Comparison of ENCODE assay signal across 1 cellular context in the genomic region with DNA sequence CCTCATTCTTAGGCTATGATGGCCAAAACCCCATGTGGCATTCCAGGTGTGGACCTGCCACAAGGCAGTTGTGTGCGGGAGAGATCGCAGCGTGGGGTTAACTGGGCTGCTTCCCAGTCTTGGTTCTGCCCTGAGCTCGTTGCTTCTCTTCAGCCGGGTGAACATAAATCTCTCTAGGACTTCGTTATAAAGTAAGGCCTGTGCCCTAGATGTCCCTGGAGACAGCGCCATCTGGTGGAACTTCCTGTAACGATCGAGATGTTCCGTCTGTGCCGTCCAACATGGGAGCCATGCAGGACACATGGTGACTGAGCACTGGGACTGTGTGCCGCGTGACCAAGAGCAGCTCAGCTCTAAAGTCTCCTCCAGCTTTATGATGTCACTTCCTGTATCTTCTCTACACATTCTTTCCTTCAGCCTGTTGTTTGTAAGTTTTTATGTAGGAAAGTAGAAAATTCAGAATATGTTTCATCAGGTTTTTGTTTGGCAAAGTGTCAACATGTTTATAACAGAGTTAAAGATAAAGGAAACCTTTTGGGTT.
TF ChIP-seq lines count a peak whose summit lies in the region.

No MANE protein-coding gene starts in this region.

TF ChIP-seq in IMR-90, 13 proteins besides CTCF, POLR2A, EP300 and RAD21:
- TF ChIP-seq RCOR1 (IDR thresholded peaks at IDR 0.05; ENCODE audit: insufficient replicate concordance, low read length) (no peak), SMC3 (IDR thresholded peaks at IDR 0.05; ENCODE audit: low read depth, low read length) (peak; percentile 65), RFX5 (IDR thresholded peaks at IDR 0.05; ENCODE audit: low read depth, low read length) (no peak), MAFK (IDR thresholded peaks at IDR 0.05; ENCODE audit: low read depth, low read length) (no peak), BHLHE40 (IDR thresholded peaks at IDR 0.05; ENCODE audit: low read depth, low read length) (0 out of 2 replicates have a peak, but pooled peaks have one; percentile 4), MAZ (IDR thresholded peaks at IDR 0.05; ENCODE audit: borderline replicate concordance, low read depth, low read length) (no peak), NFE2L2 (IDR thresholded peaks at IDR 0.05; ENCODE audit: low read depth, low read length) (no peak), FOS (IDR thresholded peaks at IDR 0.05; ENCODE audit: low read depth, low read length) (no peak), CEBPB (IDR thresholded peaks at IDR 0.05; ENCODE audit: low read depth, low read length) (no peak)
- TF ChIP-seq, protein P1, sequence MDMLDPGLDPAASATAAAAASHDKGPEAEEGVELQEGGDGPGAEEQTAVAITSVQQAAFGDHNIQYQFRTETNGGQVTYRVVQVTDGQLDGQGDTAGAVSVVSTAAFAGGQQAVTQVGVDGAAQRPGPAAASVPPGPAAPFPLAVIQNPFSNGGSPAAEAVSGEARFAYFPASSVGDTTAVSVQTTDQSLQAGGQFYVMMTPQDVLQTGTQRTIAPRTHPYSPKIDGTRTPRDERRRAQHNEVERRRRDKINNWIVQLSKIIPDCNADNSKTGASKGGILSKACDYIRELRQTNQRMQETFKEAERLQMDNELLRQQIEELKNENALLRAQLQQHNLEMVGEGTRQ (IDR thresholded peaks at IDR 0.05; ENCODE audit: low read depth, low read length): peak; percentile 74
